Comparison of ENCODE assay signal across 9 cellular contexts in genomic region chr22:37485714-37486223, GRCh38. TPM values are rescaled to one million over a fixed set of nuclear protein-coding genes. Genes with fewer than 3 reads are reported as not detected.
DNase-seq lines count a peak whose midpoint lies in the region; ATAC-seq and TF ChIP-seq lines count a peak whose summit lies in the region.
"Had no signal": no experiment of that assay in that cellular context is flagged by ENCODE, and none has a peak within 500 bp of the region (broad histone marks: within the 10 kb centered on the region; RNA-seq: fewer than 3 reads in every experiment).

No MANE protein-coding gene starts in this region.

- ATAC-seq in WTC11 (peak; percentile 9), HG03457 (IDR thresholded peaks at IDR 0.05; ENCODE audit: unreplicated experiment) (no peak)

- DNase-seq in left ventricle myocardium inferior (no peak), cardiac septum (ENCODE audit: low spot score) (no peak), WTC11 (ENCODE audit: low spot score) (no peak), germinal center (ENCODE audit: low spot score) (peak; percentile 49), NCI-H1417 treated with DMSO at 0.1 percent for 48 hours (lab: John Stamatoyannopoulos, UW) (no peak), DMS153 treated with DMSO at 0.1 percent for 48 hours (lab: John Stamatoyannopoulos, UW; ENCODE audit: unreplicated experiment) (no peak)

- H3K9ac ChIP-seq in subcutaneous abdominal adipose tissue (ENCODE audit: low read length in 5 of 5) = peak overlapping the region in 3 of 5 donors; percentile 63 to 78 (median 71)

- H3K27me3 ChIP-seq in left ventricle myocardium inferior (ENCODE audit: low read depth) = peaks cover 30% of the 10 kb centered on the region
- H3K27me3 ChIP-seq in subcutaneous abdominal adipose tissue (ENCODE audit: control insufficient read depth in 5 of 5, insufficient read depth in 4 of 5, low read length in 5 of 5) = peaks cover 6 to 41% (median 24%) of the 10 kb centered on the region in 5 donors
- H3K27me3 ChIP-seq: SJSA1 had no signal

- intact Hi-C loops in left ventricle myocardium inferior (cut with micrococcal nuclease) (no loop called here), cardiac septum (cut with DNase I) (no loop called here)

- H3K36me3 ChIP-seq in left ventricle myocardium inferior (no peaks in the 10 kb centered on the region), subcutaneous abdominal adipose tissue (ENCODE audit: control insufficient read depth in 5 of 5, insufficient read depth in 5 of 5, low read length in 5 of 5) (peaks cover 0 to 14% (median 2%) of the 10 kb centered on the region in 5 donors)

- no peak overlapping the region for H3K27ac Mint-ChIP-seq in WTC11

- peak overlapping the region; percentile 88 for H3K27ac ChIP-seq in left ventricle myocardium inferior (replicated peaks)
- peak overlapping the region; percentile 70 for H3K27ac ChIP-seq in subcutaneous abdominal adipose tissue (ENCODE audit: low read depth, low read length)
- H3K27ac ChIP-seq: SJSA1 had no signal

- H3K9me3 ChIP-seq in left ventricle myocardium inferior (replicated peaks) (no peaks in the 10 kb centered on the region), subcutaneous abdominal adipose tissue (ENCODE audit: control insufficient read depth in 5 of 5, low read length in 5 of 5) (no peaks in the 10 kb centered on the region)
- H3K9me3 ChIP-seq: SJSA1 had no signal

- H3K9me3 Mint-ChIP-seq in WTC11 = no peaks in the 10 kb centered on the region

- H3K27me3 Mint-ChIP-seq in WTC11 (ENCODE audit: low read depth) = no peaks in the 10 kb centered on the region

- CTCF ChIA-PET in WTC11 (lab: Charles Lee) = interaction anchor here (0.6 to 10.8 kb wide), 19 partner anchors 8 to 286 kb away, joined by 3 to 175 read pairs (median 5); no protein-coding TSS in a partner anchor

- H3K4me1 ChIP-seq in left ventricle myocardium inferior = peaks cover 53% of the 10 kb centered on the region
- H3K4me1 ChIP-seq in subcutaneous abdominal adipose tissue (ENCODE audit: control insufficient read depth in 5 of 5, insufficient read depth in 5 of 5, low read length in 5 of 5) = peaks cover 0 to 52% (median 36%) of the 10 kb centered on the region in 5 donors

- no peak for TF ChIP-seq CTCF in left ventricle myocardium inferior (IDR thresholded peaks at IDR 0.05; ENCODE audit: borderline replicate concordance)
- no peak for TF ChIP-seq CTCF in WTC11 (IDR thresholded peaks at IDR 0.05)

- H3K4me1 Mint-ChIP-seq in WTC11 = peaks cover 53% of the 10 kb centered on the region

- H3K36me3 Mint-ChIP-seq in WTC11 = no peaks in the 10 kb centered on the region

- H3K4me3 ChIP-seq in left ventricle myocardium inferior = peak overlapping the region; percentile 67
- H3K4me3 ChIP-seq in subcutaneous abdominal adipose tissue (ENCODE audit: low read depth in 1 of 5, low read length in 5 of 5) = peak overlapping the region; percentile 40 to 67 (median 63)
- H3K4me3 ChIP-seq: SJSA1 had no signal

- POLR2A ChIA-PET in WTC11 (lab: Charles Lee) = interaction anchor here (1.1 kb wide), 1 partner anchor 14 kb away, joined by 3 read pairs; no protein-coding TSS in a partner anchor

- H3K4me3 Mint-ChIP-seq in WTC11 = no peak overlapping the region

TF ChIP-seq in WTC11, 78 proteins besides CTCF, POLR2A, EP300 and RAD21:
- TF ChIP-seq ZNF396 (CRISPR knock-in tag; IDR thresholded peaks at IDR 0.05; ENCODE audit: borderline replicate concordance) = no peak
- TF ChIP-seq, protein P1, sequence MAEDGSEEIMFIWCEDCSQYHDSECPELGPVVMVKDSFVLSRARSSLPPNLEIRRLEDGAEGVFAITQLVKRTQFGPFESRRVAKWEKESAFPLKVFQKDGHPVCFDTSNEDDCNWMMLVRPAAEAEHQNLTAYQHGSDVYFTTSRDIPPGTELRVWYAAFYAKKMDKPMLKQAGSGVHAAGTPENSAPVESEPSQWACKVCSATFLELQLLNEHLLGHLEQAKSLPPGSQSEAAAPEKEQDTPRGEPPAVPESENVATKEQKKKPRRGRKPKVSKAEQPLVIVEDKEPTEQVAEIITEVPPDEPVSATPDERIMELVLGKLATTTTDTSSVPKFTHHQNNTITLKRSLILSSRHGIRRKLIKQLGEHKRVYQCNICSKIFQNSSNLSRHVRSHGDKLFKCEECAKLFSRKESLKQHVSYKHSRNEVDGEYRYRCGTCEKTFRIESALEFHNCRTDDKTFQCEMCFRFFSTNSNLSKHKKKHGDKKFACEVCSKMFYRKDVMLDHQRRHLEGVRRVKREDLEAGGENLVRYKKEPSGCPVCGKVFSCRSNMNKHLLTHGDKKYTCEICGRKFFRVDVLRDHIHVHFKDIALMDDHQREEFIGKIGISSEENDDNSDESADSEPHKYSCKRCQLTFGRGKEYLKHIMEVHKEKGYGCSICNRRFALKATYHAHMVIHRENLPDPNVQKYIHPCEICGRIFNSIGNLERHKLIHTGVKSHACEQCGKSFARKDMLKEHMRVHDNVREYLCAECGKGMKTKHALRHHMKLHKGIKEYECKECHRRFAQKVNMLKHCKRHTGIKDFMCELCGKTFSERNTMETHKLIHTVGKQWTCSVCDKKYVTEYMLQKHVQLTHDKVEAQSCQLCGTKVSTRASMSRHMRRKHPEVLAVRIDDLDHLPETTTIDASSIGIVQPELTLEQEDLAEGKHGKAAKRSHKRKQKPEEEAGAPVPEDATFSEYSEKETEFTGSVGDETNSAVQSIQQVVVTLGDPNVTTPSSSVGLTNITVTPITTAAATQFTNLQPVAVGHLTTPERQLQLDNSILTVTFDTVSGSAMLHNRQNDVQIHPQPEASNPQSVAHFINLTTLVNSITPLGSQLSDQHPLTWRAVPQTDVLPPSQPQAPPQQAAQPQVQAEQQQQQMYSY (CRISPR knock-in tag; IDR thresholded peaks at IDR 0.05) = peak; percentile 94

RNA-seq across cellular contexts. Expression of gene MFNG, which starts 0.4 kb away (rescaled TPM):
- total RNA-seq in left ventricle myocardium inferior (11.8 TPM), cardiac septum (5.3 TPM), WTC11 (2021) (3.2 to 4.8 TPM (median 3.7 TPM) in 3 replicates)
- total RNA-seq: SJSA1 had no signal

RNA-seq across cellular contexts. Expression of gene CARD10, which starts 33.4 kb away (rescaled TPM):
- total RNA-seq in left ventricle myocardium inferior (9.0 TPM), cardiac septum (6.0 TPM), WTC11 (2021) (14.6 to 17.5 TPM (median 16.0 TPM) in 3 replicates)

RNA-seq across cellular contexts. Expression of gene ELFN2, which starts 58.5 kb away (rescaled TPM):
- total RNA-seq in left ventricle myocardium inferior = not detected
- total RNA-seq in cardiac septum = 0.03 TPM
- total RNA-seq in WTC11 (2021) = 0.87 to 1.8 TPM (median 1.5 TPM) in 3 replicates
